ENCODE assay signal across 16 cellular contexts in the genomic region with DNA sequence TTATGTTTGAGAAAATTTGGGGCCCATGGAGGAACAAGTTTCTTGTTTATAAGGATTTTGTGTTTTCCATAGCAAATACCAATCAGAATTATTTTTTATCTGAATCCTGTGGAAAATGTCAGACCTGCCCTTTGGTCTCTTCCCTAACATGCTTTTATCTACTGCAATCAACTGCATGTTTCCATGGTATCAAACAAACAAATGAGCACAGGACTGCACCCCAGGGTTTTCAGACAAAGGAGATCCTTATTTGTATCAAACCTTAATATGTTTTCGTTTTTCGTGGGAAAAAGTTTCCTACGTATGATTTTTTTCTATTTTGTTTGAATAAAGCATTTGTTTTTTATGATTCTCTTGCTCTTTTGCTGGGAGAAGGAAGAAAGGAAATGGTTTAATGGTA.
DNase-seq lines count a peak whose midpoint lies in the region; ATAC-seq and TF ChIP-seq lines count a peak whose summit lies in the region.
"Had no signal": no experiment of that assay in that cellular context is flagged by ENCODE, and none has a peak within 500 bp of the region (broad histone marks: within the 10 kb centered on the region; RNA-seq: fewer than 3 reads in every experiment).

No MANE protein-coding gene starts in this region.

- no peaks in the 10 kb centered on the region for H3K9me2 ChIP-seq in OCI-LY7 (ENCODE audit: insufficient read depth, low read length)

- peaks cover 0 to 3% (median 2%) of the 10 kb centered on the region in 4 donors for H3K36me3 ChIP-seq in esophagus muscularis mucosa
- no peaks in the 10 kb centered on the region for H3K36me3 ChIP-seq in mucosa of descending colon (ENCODE audit: low read depth)
- H3K36me3 ChIP-seq in OCI-LY7 (ENCODE audit: insufficient read depth, low read length): peaks cover 20% of the 10 kb centered on the region

- H3K27ac ChIP-seq in esophagus muscularis mucosa (replicated peaks in 1 of 4): peak overlapping the region in 3 of 4 donors; percentile 4 to 58 (median 45)
- no peak overlapping the region for H3K27ac ChIP-seq in OCI-LY7 (ENCODE audit: low read depth, low read length, poor library complexity, severe bottlenecking)

- peaks cover 12 to 45% (median 27%) of the 10 kb centered on the region in 4 donors for H3K4me1 ChIP-seq in esophagus muscularis mucosa
- H3K4me1 ChIP-seq in mucosa of descending colon (ENCODE audit: low read depth): no peaks in the 10 kb centered on the region
- no peaks in the 10 kb centered on the region for H3K4me1 ChIP-seq in OCI-LY7 (ENCODE audit: insufficient read depth, low read length, poor library complexity, severe bottlenecking)

- no peak overlapping the region for H3K4me3 ChIP-seq in esophagus muscularis mucosa
- no peak overlapping the region for H3K4me3 ChIP-seq in mucosa of descending colon
- no peak overlapping the region for H3K4me3 ChIP-seq in OCI-LY7 (ENCODE audit: low read depth, low read length, poor library complexity, severe bottlenecking)

- H3K36me3 Mint-ChIP-seq in type B pancreatic cell: peaks cover 6% of the 10 kb centered on the region
- H3K36me3 Mint-ChIP-seq in activated T-cell treated with anti-CD3 and anti-CD28 coated beads, Interleukin-2, amount 50 U/mL, for 4 hours (ENCODE audit: insufficient read depth): peaks cover 2% of the 10 kb centered on the region

- H3K27ac Mint-ChIP-seq in type B pancreatic cell: no peak overlapping the region

- intact Hi-C loops in esophagus muscularis mucosa (cut with DNase I) (no loop called here), mucosa of descending colon (cut with DNase I, micrococcal nuclease) (no loop called here), OCI-LY7 (cut with micrococcal nuclease; ENCODE audit: unreplicated experiment) (no loop called here)

- no peaks in the 10 kb centered on the region for H4K20me1 ChIP-seq in OCI-LY7 (ENCODE audit: insufficient read depth, low read length)

- no peaks in the 10 kb centered on the region for H3K27me3 ChIP-seq in esophagus muscularis mucosa

- H3K79me2 ChIP-seq in OCI-LY7 (ENCODE audit: insufficient read depth, low read depth, low read length): no peaks in the 10 kb centered on the region

- H3K9me3 Mint-ChIP-seq in type B pancreatic cell: peaks cover 8% of the 10 kb centered on the region
- H3K9me3 Mint-ChIP-seq in activated T-cell treated with anti-CD3 and anti-CD28 coated beads, Interleukin-2, amount 50 U/mL, for 4 hours: no peaks in the 10 kb centered on the region

- H3K4me3 Mint-ChIP-seq in type B pancreatic cell: no peak overlapping the region
- H3K4me3 Mint-ChIP-seq in activated T-cell treated with anti-CD3 and anti-CD28 coated beads, Interleukin-2, amount 50 U/mL, for 4 hours: no peak overlapping the region
- H3K4me3 Mint-ChIP-seq: CD4-positive, CD25-positive, alpha-beta regulatory T cell had no signal

- peaks cover 3% of the 10 kb centered on the region for H3K27me3 Mint-ChIP-seq in type B pancreatic cell
- peaks cover 1% of the 10 kb centered on the region for H3K27me3 Mint-ChIP-seq in activated T-cell treated with anti-CD3 and anti-CD28 coated beads, Interleukin-2, amount 50 U/mL, for 4 hours (ENCODE audit: low read depth)

- no peak for TF ChIP-seq CTCF in esophagus muscularis mucosa (IDR thresholded peaks at IDR 0.05)
- no peak for TF ChIP-seq CTCF in mucosa of descending colon (IDR thresholded peaks at IDR 0.05)
- TF ChIP-seq CTCF in type B pancreatic cell (conservative IDR thresholded peaks at IDR 0.05): no peak
- TF ChIP-seq CTCF in OCI-LY7 (conservative IDR thresholded peaks at IDR 0.05; ENCODE audit: low read length): no peak

- no peak overlapping the region for H2AFZ ChIP-seq in OCI-LY7 (ENCODE audit: low read length)

- TF ChIP-seq EP300 in esophagus muscularis mucosa (IDR thresholded peaks at IDR 0.05): no peak

- H3K9me3 ChIP-seq in esophagus muscularis mucosa (no peaks in the 10 kb centered on the region), mucosa of descending colon (no peaks in the 10 kb centered on the region), OCI-LY7 (ENCODE audit: low read length) (no peaks in the 10 kb centered on the region)

- TF ChIP-seq POLR2A in esophagus muscularis mucosa (IDR thresholded peaks at IDR 0.05; ENCODE audit: low read depth): no peak

- peaks cover 19% of the 10 kb centered on the region for H3K4me1 Mint-ChIP-seq in type B pancreatic cell (ENCODE audit: unreplicated experiment)
- no peaks in the 10 kb centered on the region for H3K4me1 Mint-ChIP-seq in activated T-cell treated with anti-CD3 and anti-CD28 coated beads, Interleukin-2, amount 50 U/mL, for 4 hours (ENCODE audit: low read depth)
- H3K4me1 Mint-ChIP-seq: CD4-positive, CD25-positive, alpha-beta regulatory T cell had no signal

- POLR2A ChIA-PET in OCI-LY7 (lab: Charles Lee): interaction anchor here (2.1 kb wide), 1 partner anchor 12 kb away, joined by 10 read pairs; no protein-coding TSS in a partner anchor

- peak; percentile 85 for ATAC-seq in mucosa of descending colon
- no peak for ATAC-seq in activated T-cell treated with anti-CD3 and anti-CD28 coated beads, Interleukin-2, amount 50 U/mL, for 4 hours

- no peak overlapping the region for H3K4me2 ChIP-seq in OCI-LY7 (ENCODE audit: low read length)

- CTCF ChIA-PET in OCI-LY7 (lab: Charles Lee; ENCODE audit: unreplicated experiment): no interaction called here

- no TSS peak for BruUV-seq in OCI-LY7 (replicated peaks; lab: Mats Ljungman, UMichigan)

- 69% methylated on average over 3 of the region's 3 CpGs for WGBS in esophagus muscularis mucosa

- DNase-seq in HT-29 (ENCODE audit: low spot score) (peak; percentile 47), M059J (ENCODE audit: low read depth) (peak; percentile 35), esophagus muscularis mucosa (ENCODE audit: extremely low spot score) (no peak), mucosa of descending colon (no peak), type B pancreatic cell (ENCODE audit: extremely low spot score, unreplicated experiment) (no peak), NCI-H1417 treated with DMSO at 0.1 percent for 48 hours (lab: John Stamatoyannopoulos, UW) (no peak), OCI-LY7 (ENCODE audit: low spot score) (no peak)
- DNase-seq in activated T-cell treated with anti-CD3 and anti-CD28 coated beads, Interleukin-2, amount 50 U/mL, for 4 hours: no peak
- DNase-seq: CD4-positive, CD25-positive, alpha-beta regulatory T cell; EL; MV-4-11; NCI-H1930; NCI-H524 treated with DMSO at 0.1 percent for 48 hours; NK-92 treated with Interleukin-12 subunit alpha and Interleukin-12 subunit beta, amount 100 ng/mL, for 24 hours; OCI-M1; RPMI8226 had no signal

Comparison
In these comparisons a context has a peak if more than half of its experiments do, and no peak if none do; other contexts are left out.
1. DNase-seq: peak in HT-29 (single experiment) and M059J (single experiment); none in esophagus muscularis mucosa (single experiment), mucosa of descending colon (0 of 3), type B pancreatic cell (single experiment), NCI-H1417 treated with DMSO at 0.1 percent for 48 hours (single experiment), activated T-cell treated with anti-CD3 and anti-CD28 coated beads, Interleukin-2, amount 50 U/mL, for 4 hours (single experiment) and OCI-LY7 (single experiment).